In genomic region chr10:116472874-116473273, GRCh38 we compare ENCODE assay signal across 1 cellular context.
TF ChIP-seq lines count a peak whose summit lies in the region.

No MANE protein-coding gene starts in this region.

TF ChIP-seq in GM23338, 12 proteins besides CTCF, POLR2A, EP300 and RAD21 (continued from another document):
- TF ChIP-seq ZNF462 (CRISPR knock-in tag; IDR thresholded peaks at IDR 0.05) (no peak), POLR2AphosphoS5 (IDR thresholded peaks at IDR 0.05; ENCODE audit: low read depth) (no peak), STAT1 (IDR thresholded peaks at IDR 0.05; ENCODE audit: unreplicated experiment) (no peak), ZNF331 (CRISPR knock-in tag; IDR thresholded peaks at IDR 0.05; ENCODE audit: low read depth) (no peak), EZH2 (IDR thresholded peaks at IDR 0.05; ENCODE audit: low read depth, unreplicated experiment) (no peak), REST (IDR thresholded peaks at IDR 0.05; ENCODE audit: unreplicated experiment) (no peak), CREB1 (CRISPR knock-in tag; IDR thresholded peaks at IDR 0.05; ENCODE audit: low read depth) (no peak), NANOG (IDR thresholded peaks at IDR 0.05; ENCODE audit: borderline replicate concordance) (no peak), JUNB (IDR thresholded peaks at IDR 0.05; ENCODE audit: unreplicated experiment) (no peak)
